13 cellular contexts compared by ENCODE assay signal in genomic region chr10:4946349-4946717, GRCh38. TPM values are rescaled to one million over a fixed set of nuclear protein-coding genes. Genes with fewer than 3 reads are reported as not detected.
"Had no signal": no experiment of that assay in that cellular context is flagged by ENCODE, and none has a peak within 500 bp of the region (broad histone marks: within the 10 kb centered on the region; RNA-seq: fewer than 3 reads in every experiment).

No MANE protein-coding gene starts in this region.

- ATAC-seq: activated T-helper 17 cell treated with anti-CD3 and anti-CD28 coated beads, Interleukin-2, amount 50 U/mL, for 72 hours; gastrocnemius medialis; stimulated activated naive CD8-positive, alpha-beta T cell treated with anti-CD3 and anti-CD28 coated beads, Interleukin-15, Interleukin-2, amounts not matched to agents 100 U/mL and 50 U/mL, for 24 hours; T-helper 17 cell had no signal

- DNase-seq: activated CD4-positive, alpha-beta T cell treated with anti-CD3 and anti-CD28 coated beads, Interleukin-2, amount 50 U/mL, for 1 hour; activated T-cell treated with anti-CD3 and anti-CD28 coated beads for 4 hours; dorsolateral prefrontal cortex; gastrocnemius medialis; kidney; ovary; stimulated activated CD4-positive, alpha-beta T cell treated with anti-CD3 and anti-CD28 coated beads, Interleukin-12 subunit alpha, Interleukin-12 subunit beta, amount 100 ng/mL, for 4 hours; stimulated activated CD4-positive, alpha-beta T cell treated with anti-CD3 and anti-CD28 coated beads, Interleukin-2, amount 100 ng/mL, for 48 hours; stimulated activated naive CD8-positive, alpha-beta T cell treated with anti-CD3 and anti-CD28 coated beads, Interleukin-15, Interleukin-2, amounts not matched to agents 100 U/mL and 50 U/mL, for 24 hours; T-helper 17 cell had no signal

- H3K4me3 ChIP-seq: dorsolateral prefrontal cortex, gastrocnemius medialis, ovary, tibial nerve had no signal

- H3K9me3 ChIP-seq: gastrocnemius medialis, ovary, tibial nerve had no signal

- H3K27ac ChIP-seq: ovary had no signal

- H3K27me3 ChIP-seq: dorsolateral prefrontal cortex, gastrocnemius medialis, ovary, tibial nerve had no signal

- H3K36me3 ChIP-seq: gastrocnemius medialis, ovary, tibial nerve had no signal

- FAIRE-seq: kidney had no signal

RNA-seq across cellular contexts. Expression of gene AKR1C2, which starts 57.3 kb away (rescaled TPM):
- total RNA-seq: activated CD8-positive, alpha-beta memory T cell treated with anti-CD3 and anti-CD28 coated beads for 36 hours; activated T-helper 17 cell treated with anti-CD3 and anti-CD28 coated beads, Interleukin-2, amount 50 U/mL, for 72 hours; T-helper 17 cell had no signal
